In the genomic region with DNA sequence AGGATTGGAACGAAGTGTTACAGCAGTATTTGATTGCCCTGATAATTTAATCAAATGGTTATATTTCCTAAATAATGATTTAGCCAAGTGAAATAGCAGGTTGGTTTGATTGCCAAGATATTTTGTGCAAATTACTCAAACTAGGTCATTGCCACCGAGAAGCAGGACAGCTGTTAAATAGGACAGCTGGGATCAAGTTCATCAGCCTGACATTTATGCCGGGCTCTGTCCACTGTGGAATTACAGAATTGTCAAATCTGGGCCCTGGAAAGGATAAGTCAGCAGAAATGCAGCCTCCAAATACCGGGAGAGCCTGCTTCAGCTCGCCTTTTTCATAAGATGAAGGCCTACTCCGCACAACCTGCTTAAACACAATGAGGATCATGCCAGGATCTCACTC, we compare ENCODE assay signal across 26 cellular contexts.
"Had no signal": no experiment of that assay in that cellular context is flagged by ENCODE, and none has a peak within 500 bp of the region (broad histone marks: within the 10 kb centered on the region; RNA-seq: fewer than 3 reads in every experiment).

No MANE protein-coding gene starts in this region.

- H3K4me1 ChIP-seq: breast epithelium had no signal

- H3K9me3 ChIP-seq: ascending aorta, breast epithelium, Peyer's patch had no signal

- H3K4me3 ChIP-seq: ascending aorta, breast epithelium, K562, Peyer's patch had no signal

- DNase-seq: activated CD4-positive, alpha-beta T cell treated with anti-CD3 and anti-CD28 coated beads, Interleukin-2, amount 10 ng/mL, durations not matched to agents 24 days and 14 days; activated CD4-positive, alpha-beta T cell treated with anti-CD3 and anti-CD28 coated beads, Interleukin-2, amount 50 U/mL, for 4 hours; activated CD8-positive, alpha-beta T cell treated with anti-CD3 and anti-CD28 coated beads for 36 hours; activated effector memory CD4-positive, alpha-beta T cell treated with anti-CD3 and anti-CD28 coated beads, Interleukin-2, amount 50 U/mL, for 16 hours; activated naive CD4-positive, alpha-beta T cell; activated naive CD4-positive, alpha-beta T cell treated with anti-CD3 and anti-CD28 coated beads, Interleukin-2, amount 50 U/mL, for 16 hours; activated naive CD8-positive, alpha-beta T cell treated with anti-CD3 and anti-CD28 coated beads for 36 hours; activated T-cell treated with anti-CD3 and anti-CD28 coated beads, Interleukin-2, amount 50 U/mL, for 1 hour; activated T-cell treated with anti-CD3 and anti-CD28 coated beads, Interleukin-2, amount 50 U/mL, for 72 hours; amygdala; IMR-90; NCI-H1105; NCI-H1436; NCI-H1694; NCI-H1930; NCI-H2081 treated with DMSO at 0.1 percent for 48 hours; NCI-H226; NCI-H524 treated with DMSO at 0.1 percent for 48 hours; NK-92 treated with Interleukin-12 subunit alpha and Interleukin-12 subunit beta, amount 100 ng/mL, for 24 hours; PC-3; Peyer's patch; RPMI8226 had no signal

- H3K27ac ChIP-seq: ascending aorta, breast epithelium, Peyer's patch had no signal

- H3K27me3 ChIP-seq: ascending aorta, breast epithelium, Peyer's patch had no signal

- ATAC-seq: activated CD8-positive, alpha-beta T cell treated with anti-CD3 and anti-CD28 coated beads for 36 hours; activated T-cell treated with anti-CD3 and anti-CD28 coated beads, Interleukin-2, amount 50 U/mL, for 72 hours; activated T-helper 17 cell treated with anti-CD3 and anti-CD28 coated beads, Interleukin-2, amount 50 U/mL, for 72 hours; K562; PC-3 had no signal

- H3K36me3 ChIP-seq: breast epithelium had no signal
